In genomic region chr18:44988821-44989587, GRCh38 we compare ENCODE assay signal across 19 cellular contexts.
DNase-seq lines count a peak whose midpoint lies in the region; FAIRE-seq and TF ChIP-seq lines count a peak whose summit lies in the region.
"Had no signal": no experiment of that assay in that cellular context is flagged by ENCODE, and none has a peak within 500 bp of the region (broad histone marks: within the 10 kb centered on the region; RNA-seq: fewer than 3 reads in every experiment).

No MANE protein-coding gene starts in this region.

- H3K27me3 Mint-ChIP-seq in endodermal cell (ENCODE audit: insufficient read depth): no peaks in the 10 kb centered on the region

- H3K4me3 ChIP-seq in adipocyte (ENCODE audit: low read length) (no peak overlapping the region), endodermal cell (ENCODE audit: low read length) (peak overlapping the region; percentile 11), keratinocyte (ENCODE audit: control insufficient read depth in 2 of 3, extremely low read depth in 1 of 3, insufficient read depth in 2 of 3, low read depth in 1 of 3, low read length in 3 of 3) (no peak overlapping the region)
- H3K4me3 ChIP-seq: BLaER1 treated with 17β-estradiol and CSF1 and Interleukin-3, amounts not matched to agents 10 nM and 100 nM; PC-9 had no signal

- peaks cover 19% of the 10 kb centered on the region for H3K9me3 Mint-ChIP-seq in endodermal cell

- H3K36me3 ChIP-seq in adipocyte (ENCODE audit: control insufficient read depth, insufficient read depth, low read length, severe bottlenecking) (no peaks in the 10 kb centered on the region), endodermal cell (ENCODE audit: control insufficient read depth, insufficient read depth, low read length) (no peaks in the 10 kb centered on the region), keratinocyte (ENCODE audit: control insufficient read depth in 2 of 2, extremely low read depth in 1 of 2, insufficient read depth in 2 of 2, low read length in 2 of 2) (no peaks in the 10 kb centered on the region)
- H3K36me3 ChIP-seq: BLaER1 treated with 17β-estradiol and CSF1 and Interleukin-3, amounts not matched to agents 10 nM and 100 nM had no signal

- peak overlapping the region; percentile 22 for H3K4me2 ChIP-seq in keratinocyte (ENCODE audit: control insufficient read depth, extremely low read depth, insufficient read depth, low read depth, low read length)
- H3K4me2 ChIP-seq: BLaER1 treated with 17β-estradiol and CSF1 and Interleukin-3, amounts not matched to agents 10 nM and 100 nM; PC-9 had no signal

- no peak for TF ChIP-seq CTCF in endodermal cell (conservative IDR thresholded peaks at IDR 0.05)
- no peak for TF ChIP-seq CTCF in keratinocyte (optimal IDR thresholded peaks at IDR 0.05 in 1 of 3, IDR thresholded peaks at IDR 0.05 in 1 of 3, conservative IDR thresholded peaks at IDR 0.05 in 1 of 3; ENCODE audit: extremely low read depth in 1 of 3, insufficient read depth in 2 of 3, low read length in 3 of 3)

- H2AFZ ChIP-seq in keratinocyte (ENCODE audit: control insufficient read depth, low read length): no peak overlapping the region
- H2AFZ ChIP-seq: PC-9 had no signal

- H3K4me1 ChIP-seq in adipocyte (ENCODE audit: control insufficient read depth, insufficient read depth, low read length): peaks cover 7% of the 10 kb centered on the region
- H3K4me1 ChIP-seq in endodermal cell (ENCODE audit: control insufficient read depth, insufficient read depth, low read length): no peaks in the 10 kb centered on the region
- peaks cover 8% of the 10 kb centered on the region for H3K4me1 ChIP-seq in keratinocyte (ENCODE audit: control insufficient read depth, extremely low read depth, insufficient read depth, low read length)
- H3K4me1 ChIP-seq: BLaER1 treated with 17β-estradiol and CSF1 and Interleukin-3, amounts not matched to agents 10 nM and 100 nM had no signal

- dilution Hi-C loops in keratinocyte (cut with MboI; ENCODE audit: extremely low pct_ligation_motif_present, low sequenced_read_pairs): no loop called here

- H3K9me3 ChIP-seq in adipocyte (ENCODE audit: control insufficient read depth, low read length): peaks cover 9% of the 10 kb centered on the region
- H3K9me3 ChIP-seq in endodermal cell (ENCODE audit: control insufficient read depth, low read length): peaks cover 31% of the 10 kb centered on the region
- no peaks in the 10 kb centered on the region for H3K9me3 ChIP-seq in keratinocyte (ENCODE audit: control insufficient read depth, low read depth, low read length)

- no peak overlapping the region for H3K27ac Mint-ChIP-seq in endodermal cell

- no peak for FAIRE-seq in keratinocyte (lab: Jason Lieb, UNC)
- FAIRE-seq: HepG2 had no signal

- no peak overlapping the region for H3K27ac ChIP-seq in endodermal cell (ENCODE audit: low read depth, low read length)
- H3K27ac ChIP-seq in keratinocyte (ENCODE audit: control insufficient read depth, insufficient read depth, low read length): no peak overlapping the region
- H3K27ac ChIP-seq: BLaER1 treated with 17β-estradiol and CSF1 and Interleukin-3, amounts not matched to agents 10 nM and 100 nM; PC-9 had no signal

- 100% methylated on average over 1 of the region's 1 CpG; no CpG with 5 or more reads in 1 of the 2 experiments for WGBS in endodermal cell (ENCODE audit: insufficient coverage in 1 of 2, insufficient read length in 1 of 2), 2 experiments

- H3K79me2 ChIP-seq in keratinocyte (ENCODE audit: control insufficient read depth, insufficient read depth, low read length): no peaks in the 10 kb centered on the region

- H3K27me3 ChIP-seq in adipocyte (replicated peaks; ENCODE audit: control insufficient read depth, insufficient read depth, low read length) (no peaks in the 10 kb centered on the region), endodermal cell (ENCODE audit: control insufficient read depth, insufficient read depth, low read length, poor library complexity, severe bottlenecking) (no peaks in the 10 kb centered on the region), keratinocyte (ENCODE audit: control insufficient read depth, extremely low read depth, insufficient read depth, low read length) (no peaks in the 10 kb centered on the region)
- H3K27me3 ChIP-seq: BLaER1 treated with 17β-estradiol and CSF1 and Interleukin-3, amounts not matched to agents 10 nM and 100 nM had no signal

- H3K9ac ChIP-seq in adipocyte (ENCODE audit: low read length) (no peak overlapping the region), endodermal cell (ENCODE audit: extremely low read depth, low read length, poor library complexity, severe bottlenecking) (no peak overlapping the region), keratinocyte (ENCODE audit: control insufficient read depth, extremely low read depth, insufficient read depth, low read length) (no peak overlapping the region)
- H3K9ac ChIP-seq: BLaER1 treated with 17β-estradiol and CSF1 and Interleukin-3, amounts not matched to agents 10 nM and 100 nM had no signal

- no peaks in the 10 kb centered on the region for H4K20me1 ChIP-seq in keratinocyte (ENCODE audit: control insufficient read depth, extremely low read depth, insufficient read depth, low read length)
- H4K20me1 ChIP-seq: BLaER1 treated with 17β-estradiol and CSF1 and Interleukin-3, amounts not matched to agents 10 nM and 100 nM had no signal

- H3K4me1 Mint-ChIP-seq in endodermal cell: no peaks in the 10 kb centered on the region
- H3K4me1 Mint-ChIP-seq: CD8-positive, alpha-beta memory T cell had no signal

- peak; percentile 15 for DNase-seq in HS-27A (ENCODE audit: low read depth)
- peak; percentile 31 for DNase-seq in adipocyte (ENCODE audit: low read depth)
- DNase-seq in endodermal cell: no peak
- DNase-seq in keratinocyte (ENCODE audit: low read depth, low spot score): no peak
- no peak for DNase-seq in SKM-1 (lab: John Stamatoyannopoulos, UW; ENCODE audit: unreplicated experiment)
- DNase-seq in pons (ENCODE audit: low spot score): no peak
- no peak for DNase-seq in DMS153 treated with DMSO at 0.1 percent for 48 hours (lab: John Stamatoyannopoulos, UW; ENCODE audit: unreplicated experiment)
- no peak for DNase-seq in HPDE6-E6E7 (ENCODE audit: extremely low spot score)
- DNase-seq: CD8-positive, alpha-beta memory T cell; DMS79; KBM-7; NCI-H1417; NCI-H187; NCI-H2107; NCI-H510A treated with DMSO at 0.1 percent for 48 hours; NCI-H82; PC-9 had no signal

- no peaks in the 10 kb centered on the region for H3K9me1 ChIP-seq in keratinocyte (ENCODE audit: control insufficient read depth, extremely low read depth, insufficient read depth, low read length)

- no peak overlapping the region for H3K4me3 Mint-ChIP-seq in endodermal cell
- H3K4me3 Mint-ChIP-seq: CD8-positive, alpha-beta memory T cell had no signal

- peaks cover 5% of the 10 kb centered on the region for H3K36me3 Mint-ChIP-seq in endodermal cell (ENCODE audit: low read depth)

Comparison
In these comparisons a context has a peak if more than half of its experiments do, and no peak if none do; other contexts are left out.
1. DNase-seq: peak in HS-27A (single experiment) and adipocyte (single experiment); none in endodermal cell (single experiment), keratinocyte (single experiment), SKM-1 (single experiment), pons (single experiment), DMS153 treated with DMSO at 0.1 percent for 48 hours (single experiment) and HPDE6-E6E7 (single experiment).